7 cellular contexts compared by ENCODE assay signal in the genomic region with DNA sequence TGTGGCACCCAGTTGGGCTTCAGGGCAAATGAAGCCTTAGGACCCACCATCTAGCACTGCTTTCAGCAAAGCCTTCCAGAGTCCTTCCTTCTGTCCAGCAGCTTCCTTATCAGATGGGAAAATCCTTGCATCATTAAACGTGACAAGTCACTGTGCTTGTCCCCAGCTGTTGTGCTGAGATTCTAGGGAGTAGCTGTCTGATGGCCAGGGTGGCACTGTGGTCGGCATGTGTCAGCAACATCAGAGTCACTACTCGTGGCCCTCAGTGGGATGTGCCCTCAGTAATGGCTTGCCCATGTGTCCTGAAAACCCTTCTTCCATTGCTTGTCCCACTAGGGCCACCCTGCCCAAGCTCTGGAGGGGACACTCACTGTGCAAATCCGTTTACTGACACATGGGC.
"Had no signal": no experiment of that assay in that cellular context is flagged by ENCODE, and none has a peak within 500 bp of the region (broad histone marks: within the 10 kb centered on the region; RNA-seq: fewer than 3 reads in every experiment).

No MANE protein-coding gene starts in this region.

- H2AFZ ChIP-seq: GM23248 had no signal

- H3K9ac ChIP-seq: GM23248 had no signal

- ATAC-seq: HepG2 had no signal

- DNase-seq: GM23248, GOT3, H9, HCEC 1CT, KBM-7 had no signal

- H3K4me3 ChIP-seq: GM23248 had no signal

- H3K27ac ChIP-seq: GM23248, HL-60 had no signal
